Comparison of ENCODE assay signal across 20 cellular contexts in the genomic region with DNA sequence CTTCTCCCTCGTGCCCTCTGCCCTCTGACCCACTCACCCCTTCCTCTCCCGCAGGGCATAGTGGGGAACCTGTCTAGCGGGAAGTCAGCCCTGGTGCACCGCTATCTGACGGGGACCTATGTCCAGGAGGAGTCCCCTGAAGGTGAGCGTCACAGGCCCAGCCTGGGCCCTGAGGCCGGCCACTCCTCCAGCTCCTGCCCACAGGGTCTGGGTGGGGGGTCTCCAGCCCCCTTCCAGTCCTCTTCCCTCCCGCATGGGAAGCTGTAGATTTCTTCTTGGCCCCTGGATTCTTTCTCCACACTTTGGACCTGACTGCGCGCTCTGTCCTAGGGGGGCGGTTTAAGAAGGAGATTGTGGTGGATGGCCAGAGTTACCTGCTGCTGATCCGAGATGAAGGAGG. TPM values are rescaled to one million over a fixed set of nuclear protein-coding genes. Genes with fewer than 3 reads are reported as not detected.
DNase-seq lines count a peak whose midpoint lies in the region; ATAC-seq, FAIRE-seq and TF ChIP-seq lines count a peak whose summit lies in the region.
"Had no signal": no experiment of that assay in that cellular context is flagged by ENCODE, and none has a peak within 500 bp of the region (broad histone marks: within the 10 kb centered on the region; RNA-seq: fewer than 3 reads in every experiment).

No MANE protein-coding gene starts in this region.

- WGBS in prostate gland, result 81% methylated on average over 12 of the region's 12 CpGs

- H3K79me2 ChIP-seq in SU-DHL-6 (ENCODE audit: insufficient read depth, low read length), result no peaks in the 10 kb centered on the region

- peak overlapping the region; percentile 37 for H3K27ac Mint-ChIP-seq in activated T-cell treated with anti-CD3 and anti-CD28 coated beads, Interleukin-2, amount 50 U/mL, for 24 hours
- H3K27ac Mint-ChIP-seq in effector memory CD8-positive, alpha-beta T cell, result peak overlapping the region; percentile 80 to 91
- H3K27ac Mint-ChIP-seq: CD14-positive monocyte, endodermal cell, HFFc6 had no signal

- no peaks in the 10 kb centered on the region for H3K9me3 Mint-ChIP-seq in activated T-cell treated with anti-CD3 and anti-CD28 coated beads, Interleukin-2, amount 50 U/mL, for 24 hours
- H3K9me3 Mint-ChIP-seq in effector memory CD8-positive, alpha-beta T cell, result no peaks in the 10 kb centered on the region
- H3K9me3 Mint-ChIP-seq: endodermal cell, HFFc6 had no signal

- no peaks in the 10 kb centered on the region for H4K20me1 ChIP-seq in SU-DHL-6 (ENCODE audit: low read depth, low read length)

- H3K36me3 Mint-ChIP-seq in activated T-cell treated with anti-CD3 and anti-CD28 coated beads, Interleukin-2, amount 50 U/mL, for 24 hours (ENCODE audit: low read depth), result peaks cover 43% of the 10 kb centered on the region
- peaks cover 18% of the 10 kb centered on the region for H3K36me3 Mint-ChIP-seq in effector memory CD8-positive, alpha-beta T cell (ENCODE audit: insufficient read depth)

- no peak for DNase-seq in activated T-cell treated with anti-CD3 and anti-CD28 coated beads, Interleukin-2, amount 50 U/mL, for 24 hours
- no peak for DNase-seq in activated T-cell treated with anti-CD3 and anti-CD28 coated beads, Interleukin-2, amount 50 U/mL, for 48 hours
- no peak for DNase-seq in effector memory CD8-positive, alpha-beta T cell
- DNase-seq in prostate gland (ENCODE audit: low spot score) (no peak), NCI-H774 (lab: John Stamatoyannopoulos, UW) (no peak), DMS114 treated with DMSO at 0.1 percent for 48 hours (lab: John Stamatoyannopoulos, UW; ENCODE audit: unreplicated experiment) (no peak), GM19239 (ENCODE audit: insufficient read length, low spot score) (no peak)
- DNase-seq: adrenal gland, cerebellar nuclear complex, endodermal cell, foreskin keratinocyte, HFFc6, left colon, NCI-H82 had no signal

- H3K9ac ChIP-seq in SU-DHL-6 (ENCODE audit: low read length), result peak overlapping the region; percentile 11; the same call in 1 of the 2 replicates

- H3K4me1 ChIP-seq in prostate gland (replicated peaks), result peaks cover 11% of the 10 kb centered on the region

- H3K4me2 ChIP-seq in SU-DHL-6 (ENCODE audit: low read depth, low read length, poor library complexity, severe bottlenecking), result peak overlapping the region; percentile 31
- H3K4me2 ChIP-seq: smooth muscle cell had no signal

- intact Hi-C loops in prostate gland (cut with DNase I), result no loop called here

- H3F3A ChIP-seq in SU-DHL-6 (ENCODE audit: insufficient read depth), result no peaks in the 10 kb centered on the region

- H3K4me1 Mint-ChIP-seq in activated T-cell treated with anti-CD3 and anti-CD28 coated beads, Interleukin-2, amount 50 U/mL, for 24 hours (ENCODE audit: low read depth), result peaks cover 16% of the 10 kb centered on the region
- H3K4me1 Mint-ChIP-seq in effector memory CD8-positive, alpha-beta T cell (ENCODE audit: low read depth in 2 of 2), result peaks cover 5 to 17% of the 10 kb centered on the region in 2 donors

- FAIRE-seq in GM19239 (lab: Jason Lieb, UNC), result no peak
- FAIRE-seq: A204.1 had no signal

- peak overlapping the region; percentile 32 for H2AFZ ChIP-seq in SU-DHL-6 (ENCODE audit: low read depth, low read length, severe bottlenecking)

- TF ChIP-seq CTCF in SU-DHL-6 (IDR thresholded peaks at IDR 0.05; ENCODE audit: insufficient read depth, low read length, poor library complexity, severe bottlenecking) (no peak), prostate gland (IDR thresholded peaks at IDR 0.05) (no peak)

- H3K4me3 ChIP-seq in SU-DHL-6 (ENCODE audit: insufficient read depth, low read length, poor library complexity, severe bottlenecking) (no peak overlapping the region), prostate gland (peak overlapping the region in 1 of 2 donors; percentile 22)
- H3K4me3 ChIP-seq: adrenal gland, smooth muscle cell had no signal

- no peaks in the 10 kb centered on the region for H3K36me3 ChIP-seq in SU-DHL-6 (ENCODE audit: low read length)
- H3K36me3 ChIP-seq in prostate gland, result peaks cover 13% of the 10 kb centered on the region in 2 donors

- no peak overlapping the region for H3K27ac ChIP-seq in SU-DHL-6 (ENCODE audit: low read depth, low read length)
- peak overlapping the region; percentile 65 to 70 for H3K27ac ChIP-seq in prostate gland
- H3K27ac ChIP-seq: adrenal gland, foreskin keratinocyte had no signal

- no peaks in the 10 kb centered on the region for H3K9me2 ChIP-seq in SU-DHL-6 (replicated peaks; ENCODE audit: insufficient read depth, low read length)

- H3K9me3 ChIP-seq in SU-DHL-6 (ENCODE audit: insufficient read depth, low read length) (no peaks in the 10 kb centered on the region), prostate gland (no peaks in the 10 kb centered on the region)
- H3K9me3 ChIP-seq: adrenal gland had no signal

- H3K27me3 Mint-ChIP-seq in activated T-cell treated with anti-CD3 and anti-CD28 coated beads, Interleukin-2, amount 50 U/mL, for 24 hours, result peaks cover 24% of the 10 kb centered on the region
- H3K27me3 Mint-ChIP-seq in effector memory CD8-positive, alpha-beta T cell, result no peaks in the 10 kb centered on the region

- H3K4me3 Mint-ChIP-seq in activated T-cell treated with anti-CD3 and anti-CD28 coated beads, Interleukin-2, amount 50 U/mL, for 24 hours, result peak overlapping the region; percentile 15
- peak overlapping the region; percentile 66 to 70 for H3K4me3 Mint-ChIP-seq in effector memory CD8-positive, alpha-beta T cell
- H3K4me3 Mint-ChIP-seq: CD14-positive monocyte, endodermal cell, HFFc6 had no signal

- H3K27me3 ChIP-seq in SU-DHL-6 (ENCODE audit: low read length), result no peaks in the 10 kb centered on the region
- H3K27me3 ChIP-seq in prostate gland (replicated peaks; ENCODE audit: insufficient read depth), result no peaks in the 10 kb centered on the region
- H3K27me3 ChIP-seq: adrenal gland, foreskin keratinocyte had no signal

- TF ChIP-seq POLR2A in prostate gland (IDR thresholded peaks at IDR 0.05), result no peak

- no peak for ATAC-seq in effector memory CD8-positive, alpha-beta T cell (replicated peaks)
- ATAC-seq: left colon had no signal

RNA-seq across cellular contexts. Expression of a gene that starts 30.8 kb away (rescaled TPM):
- total RNA-seq in prostate gland, result 100 to 1,000 TPM in 1 of 2 donors, 10 to 100 TPM in 1; 80.3 to 112 TPM

RNA-seq across cellular contexts. Expression of a gene that starts 33.7 kb away (rescaled TPM):
- total RNA-seq in prostate gland, result 10 to 100 TPM; 79.8 to 99.4 TPM

RNA-seq across cellular contexts. Expression of a gene that starts 36.4 kb away (rescaled TPM):
- total RNA-seq in prostate gland, result 100 to 1,000 TPM; 107 to 122 TPM

RNA-seq across cellular contexts. Expression of a gene that starts 50.5 kb away (rescaled TPM):
- not detected for total RNA-seq in prostate gland
- total RNA-seq: adrenal gland, Daoy, endodermal cell, foreskin keratinocyte, HFFc6, left colon, smooth muscle cell, ureter had no signal

RNA-seq across cellular contexts. Expression of a gene that starts 57.7 kb away (rescaled TPM):
- total RNA-seq in prostate gland, result 100 to 1,000 TPM in 1 of 2 donors, 10 to 100 TPM in 1; 77.1 to 141 TPM
